In genomic region chr20:25310268-25310920, GRCh38 we compare ENCODE assay signal across 1 cellular context.
TF ChIP-seq lines count a peak whose summit lies in the region.

No MANE protein-coding gene starts in this region.

TF ChIP-seq in HepG2, 621 proteins besides CTCF, POLR2A, EP300 and RAD21 (continued from another document and continues in another):
- no peak for TF ChIP-seq POGK (CRISPR knock-in tag; conservative IDR thresholded peaks at IDR 0.05)
- no peak for TF ChIP-seq ZNF597 (CRISPR knock-in tag; IDR thresholded peaks at IDR 0.05)
- peak; percentile 75; the same call in 1 of the 2 replicates for TF ChIP-seq HOXA5 (CRISPR knock-in tag; IDR thresholded peaks at IDR 0.05)
- TF ChIP-seq ZNF570 (CRISPR knock-in tag; IDR thresholded peaks at IDR 0.05; ENCODE audit: borderline replicate concordance) = no peak
- TF ChIP-seq ZFP82 (CRISPR knock-in tag; IDR thresholded peaks at IDR 0.05; ENCODE audit: borderline replicate concordance) = no peak
- TF ChIP-seq SNRNP70 (IDR thresholded peaks at IDR 0.05; ENCODE audit: low read depth, low read length) = no peak
- 0 out of 2 replicates have a peak, but pooled peaks have one; percentile 48 for TF ChIP-seq ZNF747 (CRISPR knock-in tag; IDR thresholded peaks at IDR 0.05; ENCODE audit: borderline replicate concordance)
- TF ChIP-seq ZNF503 (CRISPR knock-in tag; IDR thresholded peaks at IDR 0.05) = no peak; the same call in 1 of the 2 replicates
- no peak for TF ChIP-seq ZBTB7A (CRISPR knock-in tag; IDR thresholded peaks at IDR 0.05)
- no peak for TF ChIP-seq ZNF576 (CRISPR knock-in tag; IDR thresholded peaks at IDR 0.05)
- TF ChIP-seq PHF20 (CRISPR knock-in tag; IDR thresholded peaks at IDR 0.05) = no peak
- no peak for TF ChIP-seq IRF1 (CRISPR knock-in tag; IDR thresholded peaks at IDR 0.05; ENCODE audit: low read depth)
- no peak for TF ChIP-seq ZNF530 (CRISPR knock-in tag; IDR thresholded peaks at IDR 0.05; ENCODE audit: low read depth)
- no peak for TF ChIP-seq BCLAF1 (IDR thresholded peaks at IDR 0.05)
- TF ChIP-seq FUBP1 (CRISPR knock-in tag; IDR thresholded peaks at IDR 0.05; ENCODE audit: borderline replicate concordance) = 0 out of 2 replicates have a peak, but pooled peaks have one; percentile 89
- no peak for TF ChIP-seq ZNF883 (CRISPR knock-in tag; IDR thresholded peaks at IDR 0.05; ENCODE audit: not compliant biosample characterization)
- TF ChIP-seq ZNF547 (CRISPR knock-in tag; IDR thresholded peaks at IDR 0.05) = peak; percentile 5; the same call in 1 of the 2 replicates
- TF ChIP-seq NFE2 (CRISPR knock-in tag; IDR thresholded peaks at IDR 0.05) = no peak
- no peak for TF ChIP-seq E2F1 (CRISPR knock-in tag; IDR thresholded peaks at IDR 0.05)
- TF ChIP-seq NR2F1 (CRISPR knock-in tag; IDR thresholded peaks at IDR 0.05) = peak; percentile 99
- peak; percentile 86; the same call in 1 of the 2 replicates for TF ChIP-seq ATRX (CRISPR knock-in tag; IDR thresholded peaks at IDR 0.05; ENCODE audit: borderline replicate concordance)
- TF ChIP-seq TRIM24 (CRISPR knock-in tag; IDR thresholded peaks at IDR 0.05) = no peak
- no peak for TF ChIP-seq PAX8 (CRISPR knock-in tag; IDR thresholded peaks at IDR 0.05; ENCODE audit: borderline replicate concordance)
- no peak for TF ChIP-seq SNAPC4 (CRISPR knock-in tag; IDR thresholded peaks at IDR 0.05)
- peak; percentile 76; the same call in 1 of the 2 replicates for TF ChIP-seq DRAP1 (CRISPR knock-in tag; IDR thresholded peaks at IDR 0.05)
- TF ChIP-seq KAT2B (IDR thresholded peaks at IDR 0.05; ENCODE audit: borderline replicate concordance, low read depth, low read length) = no peak
- TF ChIP-seq ZNF136 (CRISPR knock-in tag; IDR thresholded peaks at IDR 0.05; ENCODE audit: low read depth) = 0 out of 2 replicates have a peak, but pooled peaks have one; percentile 19
- TF ChIP-seq BCL6 (CRISPR knock-in tag; IDR thresholded peaks at IDR 0.05) = peak; percentile 54; the same call in 1 of the 2 replicates
- no peak for TF ChIP-seq KLF6 (CRISPR knock-in tag; IDR thresholded peaks at IDR 0.05)
- peak; percentile 66; the same call in 1 of the 2 replicates for TF ChIP-seq ZNF501 (CRISPR knock-in tag; IDR thresholded peaks at IDR 0.05)
- no peak for TF ChIP-seq TIGD3 (CRISPR knock-in tag; IDR thresholded peaks at IDR 0.05; ENCODE audit: borderline replicate concordance)
- no peak for TF ChIP-seq ADNP (CRISPR knock-in tag; IDR thresholded peaks at IDR 0.05)
- no peak for TF ChIP-seq LCORL (IDR thresholded peaks at IDR 0.05)
- no peak; the same call in 1 of the 2 replicates for TF ChIP-seq LCORL (CRISPR knock-in tag; IDR thresholded peaks at IDR 0.05)
- TF ChIP-seq ZNF841 (CRISPR knock-in tag; IDR thresholded peaks at IDR 0.05; ENCODE audit: borderline replicate concordance) = no peak
- TF ChIP-seq CBX2 (IDR thresholded peaks at IDR 0.05; ENCODE audit: low read depth, low read length) = no peak
- TF ChIP-seq CBX2 (CRISPR knock-in tag; IDR thresholded peaks at IDR 0.05; ENCODE audit: low read depth) = no peak
- no peak for TF ChIP-seq ZNF383 (CRISPR knock-in tag; IDR thresholded peaks at IDR 0.05; ENCODE audit: borderline replicate concordance)
- no peak for TF ChIP-seq THYN1 (CRISPR knock-in tag; IDR thresholded peaks at IDR 0.05; ENCODE audit: borderline replicate concordance, low read depth)
- peak; percentile 15; the same call in 1 of the 2 replicates for TF ChIP-seq ISL2 (CRISPR knock-in tag; IDR thresholded peaks at IDR 0.05)
